Comparison of ENCODE assay signal across 20 cellular contexts in the genomic region with DNA sequence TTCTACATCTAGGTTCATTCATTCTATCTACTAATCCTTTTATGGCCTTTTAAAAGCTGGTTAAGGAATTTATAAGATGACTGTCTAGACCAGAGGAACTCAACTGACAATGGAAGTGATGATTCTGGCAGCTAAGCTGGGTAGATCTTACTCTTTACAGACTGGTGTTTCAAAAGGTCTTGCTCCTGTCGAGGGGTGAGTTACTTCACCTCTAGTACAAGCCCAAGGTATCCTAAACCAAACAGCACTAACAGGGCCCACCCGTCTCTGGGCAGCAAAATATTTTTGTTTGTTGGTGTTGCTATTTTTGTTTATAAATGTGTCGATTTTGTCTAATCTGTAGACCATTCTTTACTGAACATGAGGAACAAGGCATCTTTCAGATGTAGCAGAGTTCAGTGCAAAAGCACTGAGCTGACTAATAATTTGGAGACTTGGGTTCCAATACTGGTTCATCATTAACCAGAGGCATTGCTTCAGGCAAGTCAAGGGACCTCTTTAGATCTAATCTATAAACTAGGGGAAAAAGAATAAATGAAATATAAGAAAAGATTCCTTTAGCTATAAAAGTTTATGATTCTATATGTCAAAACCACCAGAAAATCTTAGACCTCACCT.
DNase-seq lines count a peak whose midpoint lies in the region; ATAC-seq and TF ChIP-seq lines count a peak whose summit lies in the region.
"Had no signal": no experiment of that assay in that cellular context is flagged by ENCODE, and none has a peak within 500 bp of the region (broad histone marks: within the 10 kb centered on the region; RNA-seq: fewer than 3 reads in every experiment).

No MANE protein-coding gene starts in this region.

- H3K27ac Mint-ChIP-seq in natural killer cell = no peak overlapping the region
- H3K27ac Mint-ChIP-seq: HFFc6; T-helper 2 cell treated with Interferon-gamma antibody and Interleukin-4, amounts not matched to agents 5 μg/mL and 100 μg/mL, for 36 hours had no signal

- no peaks in the 10 kb centered on the region for H3K27me3 Mint-ChIP-seq in natural killer cell (ENCODE audit: low read depth in 2 of 2)

- no peaks in the 10 kb centered on the region for H3K4me1 Mint-ChIP-seq in natural killer cell

- H3K36me3 Mint-ChIP-seq in natural killer cell = peaks cover 12% of the 10 kb centered on the region

- peaks cover 4 to 17% of the 10 kb centered on the region in 2 donors for H3K9me3 Mint-ChIP-seq in natural killer cell
- H3K9me3 Mint-ChIP-seq: T-helper 2 cell treated with Interferon-gamma antibody and Interleukin-4, amounts not matched to agents 5 μg/mL and 100 μg/mL, for 36 hours had no signal

- peak; percentile 64 for ATAC-seq in GM18520 (IDR thresholded peaks at IDR 0.05; ENCODE audit: unreplicated experiment)
- ATAC-seq in GM19397 (IDR thresholded peaks at IDR 0.05; ENCODE audit: unreplicated experiment) = peak; percentile 82
- ATAC-seq in HG02642 (IDR thresholded peaks at IDR 0.05; ENCODE audit: poor library complexity, unreplicated experiment) = peak; percentile 76
- peak; percentile 56 for ATAC-seq in HG03558 (IDR thresholded peaks at IDR 0.05; ENCODE audit: extremely low read depth, unreplicated experiment)
- ATAC-seq in natural killer cell = no peak
- no peak for ATAC-seq in GM21737 (IDR thresholded peaks at IDR 0.05; ENCODE audit: unreplicated experiment)
- ATAC-seq in GM21381 (IDR thresholded peaks at IDR 0.05; ENCODE audit: unreplicated experiment) = no peak
- ATAC-seq: A549 had no signal

- H3K4me3 Mint-ChIP-seq in natural killer cell = no peak overlapping the region
- H3K4me3 Mint-ChIP-seq: HFFc6; T-helper 2 cell treated with Interferon-gamma antibody and Interleukin-4, amounts not matched to agents 5 μg/mL and 100 μg/mL, for 36 hours had no signal

- DNase-seq in natural killer cell = no peak
- DNase-seq in substantia nigra (lab: John Stamatoyannopoulos, UW) = no peak
- DNase-seq: AML-193, DMS53, HFFc6, KG1, NCI-H1092, NCI-H226, NCI-H526 treated with DMSO at 0.1 percent for 48 hours, OCI-M1, RPMI8226, SJCRH30 had no signal

- H3K27ac ChIP-seq in substantia nigra (ENCODE audit: low read depth, low read length, poor library complexity, severe bottlenecking) = no peak overlapping the region
- H3K27ac ChIP-seq: A549, SJCRH30 had no signal

- intact Hi-C loops in natural killer cell (cut with micrococcal nuclease) = no loop called here

- no peak for TF ChIP-seq CTCF in natural killer cell (IDR thresholded peaks at IDR 0.05)

Comparison
In these comparisons a context has a peak if more than half of its experiments do, and no peak if none do; other contexts are left out.
1. ATAC-seq: peak in GM18520 (single experiment), GM19397 (single experiment), HG02642 (single experiment) and HG03558 (single experiment); none in natural killer cell (0 of 3), GM21737 (single experiment) and GM21381 (single experiment).